ENCODE assay signal across 12 cellular contexts in the genomic region with DNA sequence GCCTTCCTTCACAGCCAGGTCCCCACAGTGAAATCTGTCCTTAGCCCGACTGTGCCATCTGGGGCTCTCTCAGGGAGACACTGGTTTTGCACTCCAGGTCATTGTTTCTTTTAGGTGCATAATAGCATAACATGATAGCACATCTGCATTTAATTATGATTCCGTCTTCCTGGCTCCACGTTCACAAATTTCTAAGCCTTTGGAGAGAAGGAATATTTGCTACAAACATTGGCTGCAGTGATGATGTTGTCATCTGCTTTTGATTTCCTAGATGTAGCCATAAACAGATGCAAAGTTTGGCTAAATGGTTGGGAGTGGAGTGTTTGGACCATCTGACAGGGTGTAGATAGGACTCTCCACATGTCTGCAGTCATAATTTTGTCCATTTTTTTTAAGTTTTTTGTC. TPM values are rescaled to one million over a fixed set of nuclear protein-coding genes. Genes with fewer than 3 reads are reported as not detected.
DNase-seq lines count a peak whose midpoint lies in the region; ATAC-seq, FAIRE-seq and TF ChIP-seq lines count a peak whose summit lies in the region.
"Had no signal": no experiment of that assay in that cellular context is flagged by ENCODE, and none has a peak within 500 bp of the region (broad histone marks: within the 10 kb centered on the region; RNA-seq: fewer than 3 reads in every experiment).

No MANE protein-coding gene starts in this region.

- H3K79me1 ChIP-seq in mesenchymal stem cell (replicated peaks; ENCODE audit: low read length, poor library complexity, severe bottlenecking) = no peaks in the 10 kb centered on the region

- H3K23ac ChIP-seq in mesenchymal stem cell (ENCODE audit: low read length in 2 of 2) = no peak overlapping the region

- DNase-seq in A549 (ENCODE audit: low read depth in 1 of 2, low spot score in 1 of 2) (no peak), HCEC 1CT (peak; percentile 65), mammary epithelial cell (no peak), mesenchymal stem cell (no peak), sigmoid colon (no peak)
- DNase-seq: C1 segment of cervical spinal cord, hypothalamus, testis had no signal

- no peaks in the 10 kb centered on the region for H3K79me2 ChIP-seq in mammary epithelial cell (ENCODE audit: insufficient read depth, low read length)

- no peak overlapping the region for H2AK5ac ChIP-seq in mesenchymal stem cell (ENCODE audit: low read length, severe bottlenecking)

- no peak for TF ChIP-seq POLR2A in A549 (IDR thresholded peaks at IDR 0.05; ENCODE audit: low read length)
- TF ChIP-seq POLR2A in sigmoid colon (IDR thresholded peaks at IDR 0.05) = no peak

- H3K27me3 ChIP-seq in mammary epithelial cell (ENCODE audit: insufficient read depth, low read length) = no peaks in the 10 kb centered on the region
- H3K27me3 ChIP-seq in mesenchymal stem cell (ENCODE audit: control insufficient read depth in 1 of 2, insufficient read depth in 1 of 2, low read length in 2 of 2) = no peaks in the 10 kb centered on the region
- H3K27me3 ChIP-seq in sigmoid colon = peaks cover 0 to 6% (median 0%) of the 10 kb centered on the region in 3 donors
- H3K27me3 ChIP-seq: testis had no signal

- POLR2A ChIA-PET in A549 (lab: Yijun Ruan, JAX) = interaction anchor here (1.0 to 1.7 kb wide), 4 partner anchors 11 to 69 kb away, joined by 5 to 8 read pairs (median 6); a partner anchor contains a TSS

- CTCF ChIA-PET in A549 (lab: Yijun Ruan, JAX) = interaction anchor here (1.0 to 3.5 kb wide), 4 partner anchors 61 to 86 kb away, joined by 3 to 13 read pairs (median 5); no protein-coding TSS in a partner anchor
- CTCF ChIA-PET in mammary epithelial cell (lab: Charles Lee; ENCODE audit: low non-redundant PET) = no interaction called here

- H3K4me2 ChIP-seq in A549 = peak overlapping the region; percentile 54
- peak overlapping the region; percentile 59 for H3K4me2 ChIP-seq in mammary epithelial cell (ENCODE audit: insufficient read depth, low read depth, low read length)
- no peak overlapping the region for H3K4me2 ChIP-seq in mesenchymal stem cell (ENCODE audit: low read length, poor library complexity, severe bottlenecking)

- no peak overlapping the region for H2BK5ac ChIP-seq in mesenchymal stem cell (ENCODE audit: low read depth, low read length, poor library complexity, severe bottlenecking)

- intact Hi-C loops in mammary epithelial cell (cut with micrococcal nuclease) = loop anchor here (1.0 kb wide), 1 partner anchor 12 kb away; a partner anchor contains a TSS
- intact Hi-C loops in sigmoid colon (cut with DNase I) = no loop called here

- no peak overlapping the region for H3K4ac ChIP-seq in mesenchymal stem cell (ENCODE audit: low read depth in 1 of 2, low read length in 2 of 2)

- no peak for FAIRE-seq in A549 (lab: Jason Lieb, UNC)
- FAIRE-seq: TTC549 had no signal

- no peak overlapping the region for H2BK12ac ChIP-seq in mesenchymal stem cell (ENCODE audit: low read length in 2 of 2)

- no peak overlapping the region for H3K4me3 ChIP-seq in A549
- no peak overlapping the region for H3K4me3 ChIP-seq in mammary epithelial cell (replicated peaks in 1 of 3; ENCODE audit: insufficient read depth in 1 of 3, low read depth in 2 of 3, low read length in 3 of 3)
- H3K4me3 ChIP-seq in mesenchymal stem cell (ENCODE audit: insufficient read depth in 1 of 2, low read depth in 1 of 2, low read length in 2 of 2) = peak overlapping the region in 1 of 2 experiments; percentile 27
- no peak overlapping the region for H3K4me3 ChIP-seq in sigmoid colon
- H3K4me3 ChIP-seq: testis had no signal

- no peak overlapping the region for H2BK15ac ChIP-seq in mesenchymal stem cell (ENCODE audit: low read depth, poor library complexity, severe bottlenecking)

- no peak overlapping the region for H3K14ac ChIP-seq in mesenchymal stem cell (ENCODE audit: low read length in 2 of 2)

- H3K4me1 ChIP-seq in A549 (peaks cover 44% of the 10 kb centered on the region), mammary epithelial cell (ENCODE audit: insufficient read depth, low read length) (peaks cover 28% of the 10 kb centered on the region), mesenchymal stem cell (ENCODE audit: control insufficient read depth, insufficient read depth, low read depth, low read length) (peaks cover 3% of the 10 kb centered on the region), sigmoid colon (no peaks in the 10 kb centered on the region)
- H3K4me1 ChIP-seq: testis had no signal

- dilution Hi-C loops in mammary epithelial cell (cut with HindIII; ENCODE audit: low sequenced_read_pairs) = no loop called here

- TF ChIP-seq CTCF in A549 (IDR thresholded peaks at IDR 0.05) (no peak), mammary epithelial cell (conservative IDR thresholded peaks at IDR 0.05 in 1 of 2, IDR thresholded peaks at IDR 0.05 in 1 of 2; ENCODE audit: extremely low read depth in 1 of 2, insufficient read depth in 1 of 2, low read depth in 1 of 2, low read length in 2 of 2) (no peak), sigmoid colon (IDR thresholded peaks at IDR 0.05) (no peak)

- no peak overlapping the region for H3K9ac ChIP-seq in mammary epithelial cell (ENCODE audit: insufficient read depth, low read length)
- peak overlapping the region; percentile 76 for H3K9ac ChIP-seq in mesenchymal stem cell (ENCODE audit: low read length)

- H3K36me3 ChIP-seq in mammary epithelial cell (ENCODE audit: insufficient read depth, low read length) (no peaks in the 10 kb centered on the region), mesenchymal stem cell (ENCODE audit: control insufficient read depth in 1 of 2, insufficient read depth in 2 of 2, low read depth in 1 of 2, low read length in 2 of 2) (no peaks in the 10 kb centered on the region), sigmoid colon (no peaks in the 10 kb centered on the region)

- no peak for TF ChIP-seq RAD21 in A549 (conservative IDR thresholded peaks at IDR 0.05 in 1 of 2, IDR thresholded peaks at IDR 0.05 in 1 of 2)

- no peak overlapping the region for H4K91ac ChIP-seq in mesenchymal stem cell (ENCODE audit: low read length)

- peak overlapping the region; percentile 83 to 88 for H3K27ac ChIP-seq in A549
- peak overlapping the region; percentile 41 for H3K27ac ChIP-seq in mammary epithelial cell (ENCODE audit: insufficient read depth, low read depth, low read length)
- peak overlapping the region; percentile 8 for H3K27ac ChIP-seq in mesenchymal stem cell (ENCODE audit: low read length, poor library complexity, severe bottlenecking)
- H3K27ac ChIP-seq in sigmoid colon = peak overlapping the region in 1 of 4 donors; percentile 22
- H3K27ac ChIP-seq: testis had no signal

- no peak overlapping the region for H4K8ac ChIP-seq in mesenchymal stem cell (ENCODE audit: low read length)

- H3K18ac ChIP-seq in mesenchymal stem cell (ENCODE audit: low read depth in 1 of 2, low read length in 2 of 2) = no peak overlapping the region

- no peaks in the 10 kb centered on the region for H3K9me3 ChIP-seq in A549
- H3K9me3 ChIP-seq in mammary epithelial cell (replicated peaks; ENCODE audit: insufficient read depth, low read length) = no peaks in the 10 kb centered on the region
- no peaks in the 10 kb centered on the region for H3K9me3 ChIP-seq in mesenchymal stem cell (ENCODE audit: control insufficient read depth, low read length)
- no peaks in the 10 kb centered on the region for H3K9me3 ChIP-seq in sigmoid colon
- H3K9me3 ChIP-seq: testis had no signal

- no TSS peak for BruUV-seq in mammary epithelial cell (replicated peaks; lab: Mats Ljungman, UMichigan)

- TF ChIP-seq EP300 in A549 (IDR thresholded peaks at IDR 0.05) (no peak), sigmoid colon (IDR thresholded peaks at IDR 0.05) (no peak)

- H2AFZ ChIP-seq in mammary epithelial cell (ENCODE audit: low read depth, low read length) (no peak overlapping the region), mesenchymal stem cell (ENCODE audit: low read depth, low read length) (no peak overlapping the region)

- H4K20me1 ChIP-seq in mammary epithelial cell (ENCODE audit: insufficient read depth, low read length) = no peaks in the 10 kb centered on the region

- ATAC-seq in A549 (peak; percentile 35 to 70; a peak in 5 of 6 replicates), HG02973 (IDR thresholded peaks at IDR 0.05; ENCODE audit: unreplicated experiment) (no peak), GM18873 (IDR thresholded peaks at IDR 0.05; ENCODE audit: low FRiP score, unreplicated experiment) (no peak), GM19452 (IDR thresholded peaks at IDR 0.05; ENCODE audit: unreplicated experiment) (no peak)

- in situ Hi-C loops in mammary epithelial cell (cut with MboI; ENCODE audit: low sequenced_read_pairs in 2 of 2) = no loop called here

- 72% methylated on average over 3 of the region's 3 CpGs for whole genome bisulfite sequencing in A549 (ENCODE audit: missing lambda C conversion rate)
- WGBS in mammary epithelial cell (ENCODE audit: low coverage, missing lambda C conversion rate) = 79% methylated on average over 3 of the region's 3 CpGs
- WGBS in mesenchymal stem cell = 74% methylated on average over 3 of the region's 3 CpGs
- WGBS in sigmoid colon, 2 donors = 55 to 84% methylated on average over 3 of the region's 3 CpGs

- H2BK120ac ChIP-seq in mesenchymal stem cell (ENCODE audit: low read depth, low read length) = no peak overlapping the region

TF ChIP-seq in A549, 52 proteins besides CTCF, POLR2A, EP300 and RAD21:
- TF ChIP-seq ZSCAN20 (CRISPR knock-in tag; IDR thresholded peaks at IDR 0.05) (0 out of 2 replicates have a peak, but pooled peaks have one; percentile 12), NPAS2 (CRISPR knock-in tag; IDR thresholded peaks at IDR 0.05; ENCODE audit: borderline replicate concordance) (no peak), HOXB5 (CRISPR knock-in tag; IDR thresholded peaks at IDR 0.05) (no peak), ZC3H11A (IDR thresholded peaks at IDR 0.05) (no peak)

RNA-seq across cellular contexts. Expression of a gene that starts 12.0 kb away (rescaled TPM):
- 74.2 and 75.1 TPM in 2 replicates for polyA plus RNA-seq in A549 (2011; rRNA removed)
- 32.0 and 37.7 TPM in 2 replicates for polyA plus RNA-seq in A549 (2012; cell fraction: cytosol; rRNA removed)
- polyA plus RNA-seq in A549 (2012; cell fraction: nucleus; rRNA removed) = 33.0 and 43.9 TPM in 2 replicates
- polyA plus RNA-seq in A549 (2017; fragmentation: RNase III; extraction: RNeasy Plus Mini Kit Qiagen cat#74134 plus additional on column Dnase treatment) = 46.8 to 51.2 TPM (median 47.6 TPM) in 3 replicates
- polyA minus RNA-seq in A549 (2011; rRNA and poly(A)+ RNA removed) = 39.6 and 42.7 TPM in 2 replicates
- total RNA-seq in mammary epithelial cell = 100 to 1,000 TPM in 1 of 2 donors, 10 to 100 TPM in 1; 30.6 to 147 TPM
- polyA plus RNA-seq in mammary epithelial cell = 48.7 TPM
- polyA minus RNA-seq in mammary epithelial cell = 50.9 TPM
- polyA plus RNA-seq in mesenchymal stem cell (2013, experiment 1 of 2) = not detected
- polyA plus RNA-seq in mesenchymal stem cell (2013, experiment 2 of 2) = not detected
- total RNA-seq in sigmoid colon = 100 to 1,000 TPM in 2 of 4 donors, 10 to 100 TPM in 2; 77.4 to 164 (median 103) TPM
- polyA plus RNA-seq in sigmoid colon = 100 to 1,000 TPM in 1 of 3 donors, 10 to 100 TPM in 2; 64.1 to 163 (median 79.3) TPM

Comparison
In these comparisons a context has a peak if more than half of its experiments do, and no peak if none do; other contexts are left out.
1. ATAC-seq: peak in A549 (2 of 2); none in HG02973 (single experiment), GM18873 (single experiment) and GM19452 (single experiment).